22 cellular contexts compared by ENCODE assay signal in genomic region chr5:1835431-1835830, GRCh38. TPM values are rescaled to one million over a fixed set of nuclear protein-coding genes. Genes with fewer than 3 reads are reported as not detected.
DNase-seq lines count a peak whose midpoint lies in the region; ATAC-seq, FAIRE-seq and TF ChIP-seq lines count a peak whose summit lies in the region.
"Had no signal": no experiment of that assay in that cellular context is flagged by ENCODE, and none has a peak within 500 bp of the region (broad histone marks: within the 10 kb centered on the region; RNA-seq: fewer than 3 reads in every experiment).

No MANE protein-coding gene starts in this region.

- FAIRE-seq in kidney (lab: Jason Lieb, UNC): no peak
- FAIRE-seq: GM12892, GM18507, HTR-8/SVneo had no signal

- peaks cover 82% of the 10 kb centered on the region for H3K4me1 ChIP-seq in cardiac muscle cell (ENCODE audit: low read depth)
- peaks cover 0 to 33% (median 0%) of the 10 kb centered on the region in 12 donors for H3K4me1 ChIP-seq in heart left ventricle
- H3K4me1 ChIP-seq in kidney (ENCODE audit: control insufficient read depth in 1 of 2, insufficient read depth in 1 of 2, low read depth in 1 of 2, low read length in 2 of 2): no peaks in the 10 kb centered on the region

- no peaks in the 10 kb centered on the region for H3K9me3 ChIP-seq in cardiac muscle cell (ENCODE audit: low read depth)
- no peaks in the 10 kb centered on the region for H3K9me3 ChIP-seq in heart left ventricle
- no peaks in the 10 kb centered on the region for H3K9me3 ChIP-seq in kidney (ENCODE audit: control insufficient read depth in 1 of 2, low read length in 2 of 2)
- H3K9me3 ChIP-seq: BLaER1 had no signal

- H3K27me3 ChIP-seq in cardiac muscle cell (no peaks in the 10 kb centered on the region), heart left ventricle (peaks cover 0 to 12% (median 0%) of the 10 kb centered on the region in 9 donors)

- DNase-seq in cardiac muscle cell (ENCODE audit: low read depth in 1 of 2, low spot score in 1 of 2): no peak
- no peak for DNase-seq in heart left ventricle
- peak; percentile 56 for DNase-seq in kidney
- DNase-seq in posterior vena cava (ENCODE audit: low spot score): peak; percentile 65
- no peak for DNase-seq in germinal center (ENCODE audit: low spot score)
- DNase-seq in activated effector memory CD4-positive, alpha-beta T cell treated with anti-CD3 and anti-CD28 coated beads, Interleukin-2, amount 50 U/mL, for 16 hours: no peak
- DNase-seq in SKM-1 treated with dmso at 0.1 percent for 144 hours (lab: John Stamatoyannopoulos, UW; ENCODE audit: unreplicated experiment): no peak
- DNase-seq: 8988T; CD4-positive, alpha-beta memory T cell; DMS153; DMS79; GDM1; GOT3; HFFc6 had no signal

- TF ChIP-seq POLR2A in heart left ventricle (IDR thresholded peaks at IDR 0.05): no peak

- ATAC-seq in heart left ventricle: no peak
- ATAC-seq: HCT116 had no signal

- H3K36me3 ChIP-seq in cardiac muscle cell (no peaks in the 10 kb centered on the region), heart left ventricle (peaks cover 0 to 4% (median 0%) of the 10 kb centered on the region in 9 donors), kidney (ENCODE audit: control insufficient read depth in 1 of 2, insufficient read depth in 2 of 2, low read length in 2 of 2) (no peaks in the 10 kb centered on the region)
- H3K36me3 ChIP-seq: BLaER1 had no signal

- WGBS in heart left ventricle, 4 donors: 77 to 84% (median 79%) methylated on average over 10 to 13 of the region's 13 CpGs

- H3K27ac ChIP-seq in cardiac muscle cell: peak overlapping the region; percentile 100
- no peak overlapping the region for H3K27ac ChIP-seq in heart left ventricle
- H3K27ac ChIP-seq in kidney (ENCODE audit: low read depth in 2 of 2, low read length in 2 of 2): no peak overlapping the region
- H3K27ac ChIP-seq: BLaER1 had no signal

- H3K9ac ChIP-seq in kidney (ENCODE audit: low read length in 2 of 2): no peak overlapping the region
- H3K9ac ChIP-seq: BLaER1 had no signal

- H3K4me3 ChIP-seq in cardiac muscle cell (no peak overlapping the region), heart left ventricle (no peak overlapping the region), kidney (ENCODE audit: low read length in 2 of 2) (no peak overlapping the region)
- H3K4me3 ChIP-seq: BLaER1 had no signal

- intact Hi-C loops in heart left ventricle (cut with DNase I): loop anchor here in 1 of 10 donors (5.0 kb wide), 1 partner anchor 33 kb away; the partner anchor contains the start of gene NDUFS6
- intact Hi-C loops in kidney (cut with DNase I): no loop called here
- intact Hi-C loops in posterior vena cava (cut with DNase I): no loop called here

- TF ChIP-seq CTCF in cardiac muscle cell (IDR thresholded peaks at IDR 0.05; ENCODE audit: low read depth, low read length) (no peak), heart left ventricle (IDR thresholded peaks at IDR 0.05) (no peak), kidney (IDR thresholded peaks at IDR 0.05; ENCODE audit: borderline replicate concordance, extremely low read depth, insufficient read depth) (no peak)

RNA-seq across cellular contexts. Expression of gene NDUFS6, which starts 34.2 kb away (rescaled TPM):
- total RNA-seq in cardiac muscle cell: 141 and 286 TPM in 2 replicates
- 281 and 371 TPM in 2 replicates for polyA plus RNA-seq in cardiac muscle cell
- total RNA-seq in heart left ventricle: 100 to 1,000 TPM in 3 of 9 donors, 10 to 100 TPM in 6; 55.9 to 245 (median 87.1) TPM
- 100 to 1,000 TPM; 147 to 311 TPM for polyA plus RNA-seq in heart left ventricle
- total RNA-seq in kidney: 31.1 TPM
- polyA plus RNA-seq in kidney (ENCODE audit: insufficient read depth, low read depth, low replicate concordance): 164 TPM
- 10 to 100 TPM; 25.4 to 25.8 TPM for total RNA-seq in posterior vena cava

RNA-seq across cellular contexts. Expression of gene MRPL36, which starts 35.8 kb away (rescaled TPM):
- total RNA-seq in cardiac muscle cell (73.9 and 101 TPM in 2 replicates), heart left ventricle (10 to 100 TPM; 45.6 to 77.6 (median 55.3) TPM), kidney (29.6 TPM), posterior vena cava (10 to 100 TPM; 29.4 to 32.4 TPM)
- polyA plus RNA-seq in cardiac muscle cell (195 and 206 TPM in 2 replicates), heart left ventricle (100 to 1,000 TPM in 1 of 2 donors, 10 to 100 TPM in 1; 88.8 to 107 TPM), kidney (ENCODE audit: insufficient read depth, low read depth, low replicate concordance) (96.7 TPM)

RNA-seq across cellular contexts. Expression of gene IRX4, which starts 47.3 kb away (rescaled TPM):
- total RNA-seq in cardiac muscle cell (284 and 308 TPM in 2 replicates), heart left ventricle (10 to 100 TPM in 8 of 9 donors, 1 to 10 TPM in 1; 8.6 to 32.3 (median 17.4) TPM), kidney (not detected), posterior vena cava (not detected)
- polyA plus RNA-seq in cardiac muscle cell (208 and 257 TPM in 2 replicates), heart left ventricle (10 to 100 TPM in 1 of 2 donors, 1 to 10 TPM in 1; 9.7 to 13.1 TPM), kidney (ENCODE audit: insufficient read depth, low read depth, low replicate concordance) (not detected)
- total RNA-seq: A673; CD4-positive, alpha-beta memory T cell; HFFc6 had no signal
- polyA plus RNA-seq: AG04450; CD14-positive monocyte; CD4-positive, alpha-beta memory T cell had no signal

Comparison
In these comparisons a context has a peak if more than half of its experiments do, and no peak if none do; other contexts are left out.
1. DNase-seq: peak in kidney (single experiment) and posterior vena cava (single experiment); none in cardiac muscle cell (0 of 2), heart left ventricle (0 of 5), germinal center (single experiment), activated effector memory CD4-positive, alpha-beta T cell treated with anti-CD3 and anti-CD28 coated beads, Interleukin-2, amount 50 U/mL, for 16 hours (single experiment) and SKM-1 treated with dmso at 0.1 percent for 144 hours (single experiment).